Comparison of ENCODE assay signal across 1 cellular context in the genomic region with DNA sequence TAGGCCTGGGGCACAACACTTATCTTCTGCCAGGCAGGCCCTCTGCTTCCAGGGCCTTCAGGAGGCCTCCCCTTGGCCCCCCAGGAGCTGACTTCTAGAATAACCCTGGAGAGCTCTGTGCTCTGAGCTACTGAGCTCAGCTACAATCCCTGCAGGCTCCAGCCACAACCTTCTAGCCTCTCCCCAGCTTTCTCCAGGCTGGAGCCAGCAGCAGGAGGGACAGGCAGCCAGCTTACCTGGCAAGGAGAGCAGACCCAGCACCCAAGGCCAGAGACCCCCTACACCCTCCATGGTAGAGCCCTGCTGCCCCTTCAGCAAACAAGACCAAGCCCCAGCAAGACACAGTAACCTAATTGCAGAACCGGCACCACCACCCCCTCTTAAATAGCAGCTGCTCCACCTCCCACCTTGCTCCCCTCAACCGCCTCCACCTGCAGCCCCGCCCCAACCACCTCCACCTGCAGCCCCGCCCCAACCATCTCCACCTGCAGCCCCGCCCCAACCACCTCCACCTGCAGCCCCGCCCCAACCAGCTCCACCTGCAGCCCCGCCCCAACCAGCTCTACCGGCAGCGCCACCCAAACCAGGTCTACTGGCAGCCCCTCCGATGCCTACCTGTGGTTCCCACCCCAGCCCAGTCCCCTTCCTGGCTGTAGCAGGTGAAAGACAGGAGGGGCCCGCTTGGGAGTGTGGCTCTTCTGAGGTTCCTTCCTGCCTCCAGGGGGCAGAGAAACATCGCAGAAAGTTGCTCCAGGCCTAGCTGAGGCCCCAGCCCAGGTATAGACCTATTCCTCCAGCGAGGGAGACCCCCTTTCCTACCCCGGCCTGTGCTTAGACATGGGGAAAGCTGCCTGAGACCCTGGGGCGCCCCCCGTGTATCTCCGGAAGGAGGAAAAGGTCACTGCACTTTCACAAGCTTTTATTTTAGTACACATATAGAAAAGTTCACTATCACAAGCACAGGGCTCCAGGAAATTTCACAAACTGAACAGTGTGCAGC.
TF ChIP-seq lines count a peak whose summit lies in the region.

ASTL (minus strand) TSS at position 357 of the 1,000 bp plus-strand sequence; CDS start at position 291, 66 bp downstream.

TF ChIP-seq in WTC11, 78 proteins besides CTCF, POLR2A, EP300 and RAD21 (continued from another document):
- TF ChIP-seq, protein P1, sequence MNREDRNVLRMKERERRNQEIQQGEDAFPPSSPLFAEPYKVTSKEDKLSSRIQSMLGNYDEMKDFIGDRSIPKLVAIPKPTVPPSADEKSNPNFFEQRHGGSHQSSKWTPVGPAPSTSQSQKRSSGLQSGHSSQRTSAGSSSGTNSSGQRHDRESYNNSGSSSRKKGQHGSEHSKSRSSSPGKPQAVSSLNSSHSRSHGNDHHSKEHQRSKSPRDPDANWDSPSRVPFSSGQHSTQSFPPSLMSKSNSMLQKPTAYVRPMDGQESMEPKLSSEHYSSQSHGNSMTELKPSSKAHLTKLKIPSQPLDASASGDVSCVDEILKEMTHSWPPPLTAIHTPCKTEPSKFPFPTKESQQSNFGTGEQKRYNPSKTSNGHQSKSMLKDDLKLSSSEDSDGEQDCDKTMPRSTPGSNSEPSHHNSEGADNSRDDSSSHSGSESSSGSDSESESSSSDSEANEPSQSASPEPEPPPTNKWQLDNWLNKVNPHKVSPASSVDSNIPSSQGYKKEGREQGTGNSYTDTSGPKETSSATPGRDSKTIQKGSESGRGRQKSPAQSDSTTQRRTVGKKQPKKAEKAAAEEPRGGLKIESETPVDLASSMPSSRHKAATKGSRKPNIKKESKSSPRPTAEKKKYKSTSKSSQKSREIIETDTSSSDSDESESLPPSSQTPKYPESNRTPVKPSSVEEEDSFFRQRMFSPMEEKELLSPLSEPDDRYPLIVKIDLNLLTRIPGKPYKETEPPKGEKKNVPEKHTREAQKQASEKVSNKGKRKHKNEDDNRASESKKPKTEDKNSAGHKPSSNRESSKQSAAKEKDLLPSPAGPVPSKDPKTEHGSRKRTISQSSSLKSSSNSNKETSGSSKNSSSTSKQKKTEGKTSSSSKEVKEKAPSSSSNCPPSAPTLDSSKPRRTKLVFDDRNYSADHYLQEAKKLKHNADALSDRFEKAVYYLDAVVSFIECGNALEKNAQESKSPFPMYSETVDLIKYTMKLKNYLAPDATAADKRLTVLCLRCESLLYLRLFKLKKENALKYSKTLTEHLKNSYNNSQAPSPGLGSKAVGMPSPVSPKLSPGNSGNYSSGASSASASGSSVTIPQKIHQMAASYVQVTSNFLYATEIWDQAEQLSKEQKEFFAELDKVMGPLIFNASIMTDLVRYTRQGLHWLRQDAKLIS (CRISPR knock-in tag; IDR thresholded peaks at IDR 0.05; ENCODE audit: borderline replicate concordance), result no peak
- TF ChIP-seq, protein P2, sequence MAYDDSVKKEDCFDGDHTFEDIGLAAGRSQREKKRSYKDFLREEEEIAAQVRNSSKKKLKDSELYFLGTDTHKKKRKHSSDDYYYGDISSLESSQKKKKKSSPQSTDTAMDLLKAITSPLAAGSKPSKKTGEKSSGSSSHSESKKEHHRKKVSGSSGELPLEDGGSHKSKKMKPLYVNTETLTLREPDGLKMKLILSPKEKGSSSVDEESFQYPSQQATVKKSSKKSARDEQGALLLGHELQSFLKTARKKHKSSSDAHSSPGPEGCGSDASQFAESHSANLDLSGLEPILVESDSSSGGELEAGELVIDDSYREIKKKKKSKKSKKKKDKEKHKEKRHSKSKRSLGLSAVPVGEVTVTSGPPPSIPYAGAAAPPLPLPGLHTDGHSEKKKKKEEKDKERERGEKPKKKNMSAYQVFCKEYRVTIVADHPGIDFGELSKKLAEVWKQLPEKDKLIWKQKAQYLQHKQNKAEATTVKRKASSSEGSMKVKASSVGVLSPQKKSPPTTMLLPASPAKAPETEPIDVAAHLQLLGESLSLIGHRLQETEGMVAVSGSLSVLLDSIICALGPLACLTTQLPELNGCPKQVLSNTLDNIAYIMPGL (CRISPR knock-in tag; IDR thresholded peaks at IDR 0.05), result peak; percentile 46; the same call in 1 of the 2 replicates
